In the genomic region with DNA sequence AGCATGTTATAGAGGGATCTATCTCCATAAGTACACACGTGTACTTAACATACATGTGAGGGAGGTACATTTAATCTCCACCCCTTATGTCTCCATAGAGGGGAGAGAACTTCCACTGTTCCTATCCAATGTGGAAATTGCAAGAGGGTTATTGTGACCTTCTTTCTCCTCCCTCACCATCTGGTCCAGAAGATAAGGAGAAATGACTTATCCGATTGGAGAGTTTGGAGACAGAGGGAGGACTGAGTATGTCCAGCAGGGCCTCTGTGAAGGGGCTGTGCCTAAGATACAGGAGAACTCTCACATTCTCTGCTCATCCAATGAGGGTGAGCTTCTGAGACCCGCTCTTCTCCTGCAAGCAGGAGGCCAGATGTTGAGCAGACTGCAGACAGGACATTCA, we compare ENCODE assay signal across 20 cellular contexts.
"Had no signal": no experiment of that assay in that cellular context is flagged by ENCODE, and none has a peak within 500 bp of the region (broad histone marks: within the 10 kb centered on the region; RNA-seq: fewer than 3 reads in every experiment).

No MANE protein-coding gene starts in this region.

- H3K27ac Mint-ChIP-seq: dendritic cell treated with granulocyte-macrophage colony-stimulating factor and Interleukin-4, amounts not matched to agents 40 ng/mL and 50 ng/mL, for 4 days; effector memory CD8-positive, alpha-beta T cell; endodermal cell; naive B cell had no signal

- H3K4me3 Mint-ChIP-seq: dendritic cell treated with granulocyte-macrophage colony-stimulating factor and Interleukin-4, amounts not matched to agents 40 ng/mL and 50 ng/mL, for 4 days; effector memory CD8-positive, alpha-beta T cell; endodermal cell; mesothelial cell of epicardium; naive B cell had no signal

- H3K36me3 Mint-ChIP-seq: mesothelial cell of epicardium, naive B cell had no signal

- H3K4me1 Mint-ChIP-seq: naive B cell had no signal

- DNase-seq: colonic mucosa; cortex of kidney; effector CD8-positive, alpha-beta T cell; effector memory CD8-positive, alpha-beta T cell; endodermal cell; foreskin keratinocyte; glutamatergic neuron; head of caudate nucleus; heart right ventricle; hippocampal formation; left cardiac atrium; left lung; left ventricle myocardium superior; lower lobe of right lung; mesenchymal stem cell; mucosa of descending colon; naive B cell had no signal

- H3K9me3 Mint-ChIP-seq: dendritic cell treated with granulocyte-macrophage colony-stimulating factor and Interleukin-4, amounts not matched to agents 40 ng/mL and 50 ng/mL, for 4 days; effector memory CD8-positive, alpha-beta T cell; endodermal cell; mesothelial cell of epicardium had no signal

- ATAC-seq: effector memory CD8-positive, alpha-beta T cell; foreskin keratinocyte; gastroesophageal sphincter; heart right ventricle; left cardiac atrium; left lung; left ventricle myocardium superior; lower lobe of right lung; mucosa of descending colon had no signal

- H3K27me3 Mint-ChIP-seq: dendritic cell treated with granulocyte-macrophage colony-stimulating factor and Interleukin-4, amounts not matched to agents 40 ng/mL and 50 ng/mL, for 4 days had no signal
